ENCODE assay signal across 24 cellular contexts in genomic region chr17:55410722-55411462, GRCh38. TPM values are rescaled to one million over a fixed set of nuclear protein-coding genes. Genes with fewer than 3 reads are reported as not detected.
A peak's percentile ranks its signal among the peaks of the same experiment; 100 is the strongest.
DNase-seq lines count a peak whose midpoint lies in the region; FAIRE-seq and TF ChIP-seq lines count a peak whose summit lies in the region.
"Had no signal": no experiment of that assay in that cellular context is flagged by ENCODE, and none has a peak within 500 bp of the region (broad histone marks: within the 10 kb centered on the region; RNA-seq: fewer than 3 reads in every experiment).

No MANE protein-coding gene starts in this region.

- intact Hi-C loops in adrenal gland (cut with DNase I) = no loop called here

- H3K27me3 ChIP-seq in adrenal gland (no peaks in the 10 kb centered on the region), cardiac muscle cell (no peaks in the 10 kb centered on the region), osteoblast (ENCODE audit: insufficient read depth, low read length) (no peaks in the 10 kb centered on the region)
- H3K27me3 ChIP-seq: BLaER1 treated with 17β-estradiol and CSF1 and Interleukin-3, amounts not matched to agents 10 nM and 100 nM; stomach had no signal

- H3K4me1 ChIP-seq in adrenal gland (replicated peaks in 1 of 2) = peaks cover 10 to 23% of the 10 kb centered on the region in 2 donors
- H3K4me1 ChIP-seq in cardiac muscle cell (ENCODE audit: low read depth) = peaks cover 22% of the 10 kb centered on the region
- peaks cover 4% of the 10 kb centered on the region for H3K4me1 ChIP-seq in osteoblast (ENCODE audit: insufficient read depth, low read length)
- H3K4me1 ChIP-seq: prostate gland had no signal

- peaks cover 0 to 25% of the 10 kb centered on the region in 2 donors for H3K36me3 ChIP-seq in adrenal gland (replicated peaks in 1 of 2)
- H3K36me3 ChIP-seq in cardiac muscle cell = peaks cover 70% of the 10 kb centered on the region
- H3K36me3 ChIP-seq in osteoblast (ENCODE audit: insufficient read depth, low read length) = peaks cover 20% of the 10 kb centered on the region
- H3K36me3 ChIP-seq: prostate gland had no signal

- H3K79me2 ChIP-seq in osteoblast (ENCODE audit: insufficient read depth, low read length) = peaks cover 3% of the 10 kb centered on the region

- no peak overlapping the region for H2AFZ ChIP-seq in osteoblast (ENCODE audit: low read length)

- WGBS in adrenal gland, 4 donors = 53 to 71% (median 58%) methylated on average over 5 of the region's 5 CpGs

- peak; percentile 95 for FAIRE-seq in H54 (lab: Jason Lieb, UNC)
- FAIRE-seq: colon, HTR-8/SVneo had no signal

- DNase-seq in H54 (ENCODE audit: insufficient read length, low spot score) (no peak), adrenal gland (peak; percentile 48 to 84 (median 73)), cardiac muscle cell (ENCODE audit: low read depth in 1 of 2, low spot score in 1 of 2) (peak in 1 of 2 donors; percentile 64), osteoblast (ENCODE audit: insufficient read length, low spot score, missing footprints) (peak; percentile 13), AG08396 (ENCODE audit: low spot score) (no peak), hippocampal formation (lab: John Stamatoyannopoulos, UW) (no peak), NCI-H187 treated with DMSO at 0.1 percent for 48 hours (lab: John Stamatoyannopoulos, UW) (no peak)
- DNase-seq: activated CD4-positive, CD25-positive, alpha-beta regulatory T cell; activated CD8-positive, alpha-beta T cell treated with anti-CD3 and anti-CD28 coated beads, Interleukin-2, amount 10 ng/mL, durations not matched to agents 7 days and 5 days; activated naive CD4-positive, alpha-beta T cell treated with anti-CD3 and anti-CD28 coated beads, Interleukin-2, amount 10 ng/mL, durations not matched to agents 7 days and 5 days; activated T-cell treated with anti-CD3 and anti-CD28 coated beads, Interleukin-2, amount 50 U/mL, for 24 hours; HCEC 1CT; islet precursor cell; Karpas-422; midbrain; NCI-H1105 treated with DMSO at 0.1 percent for 48 hours; stimulated activated CD4-positive, alpha-beta T cell treated with anti-CD3 and anti-CD28 coated beads, Interleukin-4, amount 100 ng/mL, for 4 hours; stomach; T-helper 9 cell had no signal

- no peak for TF ChIP-seq CTCF in adrenal gland (IDR thresholded peaks at IDR 0.05)
- TF ChIP-seq CTCF in cardiac muscle cell (IDR thresholded peaks at IDR 0.05; ENCODE audit: low read depth, low read length) = no peak
- TF ChIP-seq CTCF in osteoblast (IDR thresholded peaks at IDR 0.05; ENCODE audit: extremely low read depth, low read depth, low read length) = no peak

- H3K9me3 ChIP-seq in adrenal gland (replicated peaks in 1 of 3) (no peaks in the 10 kb centered on the region), cardiac muscle cell (ENCODE audit: low read depth) (no peaks in the 10 kb centered on the region), osteoblast (ENCODE audit: low read depth, low read length) (no peaks in the 10 kb centered on the region)
- H3K9me3 ChIP-seq: BLaER1 treated with 17β-estradiol and CSF1 and Interleukin-3, amounts not matched to agents 10 nM and 100 nM; prostate gland; stomach had no signal

- H3K4me3 ChIP-seq in adrenal gland = no peak overlapping the region
- H3K4me3 ChIP-seq in cardiac muscle cell = no peak overlapping the region
- H3K4me3 ChIP-seq in osteoblast (ENCODE audit: insufficient read depth, low read length) = no peak overlapping the region
- H3K4me3 ChIP-seq: BLaER1 treated with 17β-estradiol and CSF1 and Interleukin-3, amounts not matched to agents 10 nM and 100 nM; prostate gland; smooth muscle cell; stomach had no signal

- H4K20me1 ChIP-seq in osteoblast (ENCODE audit: insufficient read depth, low read length) = no peaks in the 10 kb centered on the region
- H4K20me1 ChIP-seq: BLaER1 treated with 17β-estradiol and CSF1 and Interleukin-3, amounts not matched to agents 10 nM and 100 nM had no signal

- H3K27ac ChIP-seq in adrenal gland = peak overlapping the region in 2 of 5 donors; percentile 48 to 59
- H3K27ac ChIP-seq in cardiac muscle cell = peak overlapping the region; percentile 72
- no peak overlapping the region for H3K27ac ChIP-seq in osteoblast (ENCODE audit: low read depth, low read length)
- H3K27ac ChIP-seq: BLaER1 treated with 17β-estradiol and CSF1 and Interleukin-3, amounts not matched to agents 10 nM and 100 nM; prostate gland; stomach had no signal

- no peak overlapping the region for H3K4me2 ChIP-seq in osteoblast (ENCODE audit: insufficient read depth, low read length)
- H3K4me2 ChIP-seq: BLaER1 treated with 17β-estradiol and CSF1 and Interleukin-3, amounts not matched to agents 10 nM and 100 nM; smooth muscle cell had no signal

- TF ChIP-seq POLR2A in H54 (IDR thresholded peaks at IDR 0.05; ENCODE audit: low read depth, low read length) = no peak
- TF ChIP-seq POLR2A in adrenal gland (IDR thresholded peaks at IDR 0.05) = no peak

RNA-seq across cellular contexts. Expression of gene MMD, which starts 10.7 kb away (rescaled TPM):
- total RNA-seq in adrenal gland (10 to 100 TPM in 6 of 8 donors, 1 to 10 TPM in 2; 6.2 to 27.6 (median 16.6) TPM), cardiac muscle cell (65.3 and 112 TPM in 2 replicates), osteoblast (6.5 and 8.5 TPM in 2 replicates)
- polyA plus RNA-seq in adrenal gland (10 to 100 TPM; 10.1 to 17.0 (median 12.9) TPM), cardiac muscle cell (85.0 and 112 TPM in 2 replicates)

Comparison
In these comparisons a context has a peak if more than half of its experiments do, and no peak if none do; other contexts are left out.
1. DNase-seq: peak in adrenal gland (7 of 7) and osteoblast (single experiment); none in H54 (single experiment), AG08396 (single experiment), hippocampal formation (0 of 2) and NCI-H187 treated with DMSO at 0.1 percent for 48 hours (single experiment).